In the genomic region with DNA sequence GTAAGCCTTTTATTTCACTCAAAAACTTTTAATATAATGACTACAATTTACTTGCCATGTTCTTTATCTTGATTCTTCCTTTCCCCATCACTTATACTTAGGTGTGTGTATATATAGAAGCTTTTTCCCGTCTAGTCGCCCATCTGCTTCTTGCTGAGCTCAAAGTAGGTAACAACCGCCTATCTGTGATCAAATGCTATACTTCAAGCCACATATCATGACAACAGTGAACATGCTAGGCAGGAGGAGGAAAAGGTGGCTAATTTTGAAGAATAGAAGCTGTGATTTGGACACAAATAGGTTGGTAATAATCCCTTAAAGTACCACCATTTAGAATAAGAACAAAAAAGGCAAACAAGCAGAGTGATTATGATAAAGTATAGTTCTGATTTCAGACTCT, we compare ENCODE assay signal across 38 cellular contexts.
"Had no signal": no experiment of that assay in that cellular context is flagged by ENCODE, and none has a peak within 500 bp of the region (broad histone marks: within the 10 kb centered on the region; RNA-seq: fewer than 3 reads in every experiment).

No MANE protein-coding gene starts in this region.

- ATAC-seq: activated naive CD4-positive, alpha-beta T cell treated with anti-CD3 and anti-CD28 coated beads, Interleukin-2, amount 50 U/mL, for 72 hours; activated naive CD8-positive, alpha-beta T cell treated with anti-CD3 and anti-CD28 coated beads, Interleukin-2, amount 50 U/mL, for 24 hours; activated T-cell treated with anti-CD3 and anti-CD28 coated beads, Interleukin-2, amount 50 U/mL, for 4 hours; activated T-cell treated with anti-CD3 and anti-CD28 coated beads, Interleukin-2, amount 50 U/mL, for 72 hours; activated T-helper 17 cell treated with anti-CD3 and anti-CD28 coated beads, Interleukin-2, amount 50 U/mL, for 72 hours; body of pancreas had no signal

- H3K27ac ChIP-seq: adrenal gland, ascending aorta, body of pancreas, brain microvascular endothelial cell, breast epithelium, cardiac muscle cell had no signal

- H3K27me3 ChIP-seq: adrenal gland, ascending aorta, body of pancreas, brain microvascular endothelial cell, breast epithelium, cardiac muscle cell had no signal

- H3K4me3 Mint-ChIP-seq: activated naive CD4-positive, alpha-beta T cell treated with anti-CD3 and anti-CD28 coated beads for 36 hours; activated naive CD4-positive, alpha-beta T cell treated with anti-CD3 and anti-CD28 coated beads, Interleukin-2, amount 10 ng/mL, durations not matched to agents 7 days and 5 days; activated naive CD4-positive, alpha-beta T cell treated with anti-CD3 and anti-CD28 coated beads, Interleukin-2, amount 50 U/mL, for 24 hours; activated naive CD8-positive, alpha-beta T cell; activated naive CD8-positive, alpha-beta T cell treated with anti-CD3 and anti-CD28 coated beads for 36 hours; activated naive CD8-positive, alpha-beta T cell treated with anti-CD3 and anti-CD28 coated beads, Interleukin-2, amount 10 ng/mL, durations not matched to agents 7 days and 5 days; activated naive CD8-positive, alpha-beta T cell treated with anti-CD3 and anti-CD28 coated beads, Interleukin-2, amount 50 U/mL, for 24 hours; activated T-cell treated with anti-CD3 and anti-CD28 coated beads, Interleukin-2, amount 50 U/mL, for 24 hours; activated T-cell treated with anti-CD3 and anti-CD28 coated beads, Interleukin-2, amount 50 U/mL, for 4 hours; activated T-cell treated with anti-CD3 and anti-CD28 coated beads, Interleukin-2, amount 50 U/mL, for 72 hours; activated T-helper 1 cell treated with anti-CD3 and anti-CD28 coated beads, Interleukin-12 subunit alpha, Interleukin-12 subunit beta, Interleukin-2, Interleukin-4 antibody, amounts not matched to agents 30 ng/mL and 10 ng/mL and 1 ng/mL, durations not matched to agents 14 hours and 24 hours and 36 hours; activated T-helper 17 cell treated with anti-CD3 and anti-CD28 coated beads, Interleukin-2, amount 50 U/mL, for 72 hours; brain; central memory CD8-positive, alpha-beta T cell had no signal

- H3K4me1 Mint-ChIP-seq: activated naive CD4-positive, alpha-beta T cell treated with anti-CD3 and anti-CD28 coated beads, Interleukin-2, amount 10 ng/mL, durations not matched to agents 7 days and 5 days; activated naive CD4-positive, alpha-beta T cell treated with anti-CD3 and anti-CD28 coated beads, Interleukin-2, amount 50 U/mL, for 24 hours; activated naive CD8-positive, alpha-beta T cell treated with anti-CD3 and anti-CD28 coated beads for 36 hours; activated naive CD8-positive, alpha-beta T cell treated with anti-CD3 and anti-CD28 coated beads, Interleukin-2, amount 10 ng/mL, durations not matched to agents 7 days and 5 days; activated naive CD8-positive, alpha-beta T cell treated with anti-CD3 and anti-CD28 coated beads, Interleukin-2, amount 50 U/mL, for 24 hours; activated T-helper 17 cell treated with anti-CD3 and anti-CD28 coated beads, Interleukin-2, amount 50 U/mL, for 72 hours; central memory CD8-positive, alpha-beta T cell had no signal

- H3K36me3 ChIP-seq: adrenal gland, ascending aorta, brain microvascular endothelial cell, cardiac muscle cell had no signal

- H3K4me3 ChIP-seq: adrenal gland, ascending aorta, body of pancreas, breast epithelium, cardiac muscle cell had no signal

- H3K27me3 Mint-ChIP-seq: activated naive CD4-positive, alpha-beta T cell treated with anti-CD3 and anti-CD28 coated beads, Interleukin-2, amount 10 ng/mL, durations not matched to agents 7 days and 5 days; activated naive CD4-positive, alpha-beta T cell treated with anti-CD3 and anti-CD28 coated beads, Interleukin-2, amount 50 U/mL, for 24 hours; activated naive CD8-positive, alpha-beta T cell treated with anti-CD3 and anti-CD28 coated beads for 36 hours; activated naive CD8-positive, alpha-beta T cell treated with anti-CD3 and anti-CD28 coated beads, Interleukin-2, amount 10 ng/mL, durations not matched to agents 7 days and 5 days; activated naive CD8-positive, alpha-beta T cell treated with anti-CD3 and anti-CD28 coated beads, Interleukin-2, amount 50 U/mL, for 24 hours; activated T-cell treated with anti-CD3 and anti-CD28 coated beads, Interleukin-2, amount 50 U/mL, for 24 hours; activated T-helper 17 cell treated with anti-CD3 and anti-CD28 coated beads, Interleukin-2, amount 50 U/mL, for 72 hours; brain; central memory CD8-positive, alpha-beta T cell had no signal

- DNase-seq: activated effector memory CD4-positive, alpha-beta T cell treated with anti-CD3 and anti-CD28 coated beads, Interleukin-2, amount 50 U/mL, for 16 hours; activated effector memory CD4-positive, alpha-beta T cell treated with Interleukin-2 at 50 U/mL for 16 hours; activated gamma-delta T cell; activated gamma-delta T cell treated with Interleukin-2 at 50 U/mL for 16 hours; activated naive CD4-positive, alpha-beta T cell; activated naive CD4-positive, alpha-beta T cell treated with anti-CD3 and anti-CD28 coated beads for 36 hours; activated naive CD4-positive, alpha-beta T cell treated with anti-CD3 and anti-CD28 coated beads, Interleukin-2, amount 10 ng/mL, durations not matched to agents 7 days and 5 days; activated naive CD4-positive, alpha-beta T cell treated with anti-CD3 and anti-CD28 coated beads, Interleukin-2, amount 50 U/mL, for 16 hours; activated naive CD4-positive, alpha-beta T cell treated with Interleukin-2 at 50 U/mL for 16 hours; activated naive CD8-positive, alpha-beta T cell treated with anti-CD3 and anti-CD28 coated beads for 36 hours; activated naive CD8-positive, alpha-beta T cell treated with anti-CD3 and anti-CD28 coated beads, Interleukin-2, amount 10 ng/mL, durations not matched to agents 7 days and 5 days; activated naive CD8-positive, alpha-beta T cell treated with anti-CD3 and anti-CD28 coated beads, Interleukin-2, amount 50 U/mL, for 24 hours; activated T-cell treated with anti-CD3 and anti-CD28 coated beads, Interleukin-2, amount 50 U/mL, for 1 hour; activated T-cell treated with anti-CD3 and anti-CD28 coated beads, Interleukin-2, amount 50 U/mL, for 24 hours; activated T-cell treated with anti-CD3 and anti-CD28 coated beads, Interleukin-2, amount 50 U/mL, for 4 hours; activated T-cell treated with anti-CD3 and anti-CD28 coated beads, Interleukin-2, amount 50 U/mL, for 48 hours; activated T-cell treated with anti-CD3 and anti-CD28 coated beads, Interleukin-2, amount 50 U/mL, for 72 hours; adrenal gland; amniotic stem cell; amygdala; anterior cingulate cortex; aorta; body of pancreas; brain microvascular endothelial cell; caudate nucleus; central memory CD4-positive, alpha-beta T cell; cerebellar nuclear complex had no signal

- H3K9me3 Mint-ChIP-seq: activated naive CD8-positive, alpha-beta T cell treated with anti-CD3 and anti-CD28 coated beads for 36 hours; activated T-helper 17 cell treated with anti-CD3 and anti-CD28 coated beads, Interleukin-2, amount 50 U/mL, for 72 hours; brain had no signal

- H3K36me3 Mint-ChIP-seq: activated naive CD4-positive, alpha-beta T cell treated with anti-CD3 and anti-CD28 coated beads, Interleukin-2, amount 10 ng/mL, durations not matched to agents 7 days and 5 days; activated naive CD4-positive, alpha-beta T cell treated with anti-CD3 and anti-CD28 coated beads, Interleukin-2, amount 50 U/mL, for 24 hours; activated naive CD4-positive, alpha-beta T cell treated with anti-CD3 and anti-CD28 coated beads, Interleukin-2, amount 50 U/mL, for 72 hours; activated naive CD8-positive, alpha-beta T cell; activated naive CD8-positive, alpha-beta T cell treated with anti-CD3 and anti-CD28 coated beads for 36 hours; activated naive CD8-positive, alpha-beta T cell treated with anti-CD3 and anti-CD28 coated beads, Interleukin-2, amount 10 ng/mL, durations not matched to agents 7 days and 5 days; brain had no signal

- H3K27ac Mint-ChIP-seq: activated naive CD4-positive, alpha-beta T cell treated with anti-CD3 and anti-CD28 coated beads for 36 hours; activated naive CD4-positive, alpha-beta T cell treated with anti-CD3 and anti-CD28 coated beads, Interleukin-2, amount 10 ng/mL, durations not matched to agents 7 days and 5 days; activated naive CD4-positive, alpha-beta T cell treated with anti-CD3 and anti-CD28 coated beads, Interleukin-2, amount 50 U/mL, for 24 hours; activated naive CD4-positive, alpha-beta T cell treated with anti-CD3 and anti-CD28 coated beads, Interleukin-2, amount 50 U/mL, for 72 hours; activated naive CD8-positive, alpha-beta T cell; activated naive CD8-positive, alpha-beta T cell treated with anti-CD3 and anti-CD28 coated beads for 36 hours; activated naive CD8-positive, alpha-beta T cell treated with anti-CD3 and anti-CD28 coated beads, Interleukin-2, amount 10 ng/mL, durations not matched to agents 7 days and 5 days; activated naive CD8-positive, alpha-beta T cell treated with anti-CD3 and anti-CD28 coated beads, Interleukin-2, amount 50 U/mL, for 24 hours; activated T-cell treated with anti-CD3 and anti-CD28 coated beads, Interleukin-2, amount 50 U/mL, for 24 hours; activated T-cell treated with anti-CD3 and anti-CD28 coated beads, Interleukin-2, amount 50 U/mL, for 72 hours; activated T-helper 1 cell treated with anti-CD3 and anti-CD28 coated beads, Interleukin-12 subunit alpha, Interleukin-12 subunit beta, Interleukin-2, Interleukin-4 antibody, amounts not matched to agents 30 ng/mL and 10 ng/mL and 1 ng/mL, durations not matched to agents 14 hours and 24 hours and 36 hours; activated T-helper 17 cell treated with anti-CD3 and anti-CD28 coated beads, Interleukin-2, amount 50 U/mL, for 72 hours; activated T-helper 2 cell treated with anti-CD3 and anti-CD28 coated beads, Interferon-gamma antibody, Interleukin-2, Interleukin-4, amounts not matched to agents 10 μg/mL and 5 μg/mL and 100 μg/mL, durations not matched to agents 14 hours and 24 hours and 36 hours; brain had no signal

- H3K4me1 ChIP-seq: adrenal gland, ascending aorta, body of pancreas, breast epithelium had no signal

- H3K9me3 ChIP-seq: adrenal gland, ascending aorta, body of pancreas, breast epithelium had no signal
